Comparison of ENCODE assay signal across 1 cellular context in genomic region chr16:68448360-68448970, GRCh38.
TF ChIP-seq lines count a peak whose summit lies in the region.

SMPD3 (minus strand) TSS chr16:68448508; CDS start chr16:68372181, 76,327 bp downstream.

TF ChIP-seq in HepG2, 621 proteins besides CTCF, POLR2A, EP300 and RAD21 (continued from another document and continues in another):
- TF ChIP-seq, protein P1, sequence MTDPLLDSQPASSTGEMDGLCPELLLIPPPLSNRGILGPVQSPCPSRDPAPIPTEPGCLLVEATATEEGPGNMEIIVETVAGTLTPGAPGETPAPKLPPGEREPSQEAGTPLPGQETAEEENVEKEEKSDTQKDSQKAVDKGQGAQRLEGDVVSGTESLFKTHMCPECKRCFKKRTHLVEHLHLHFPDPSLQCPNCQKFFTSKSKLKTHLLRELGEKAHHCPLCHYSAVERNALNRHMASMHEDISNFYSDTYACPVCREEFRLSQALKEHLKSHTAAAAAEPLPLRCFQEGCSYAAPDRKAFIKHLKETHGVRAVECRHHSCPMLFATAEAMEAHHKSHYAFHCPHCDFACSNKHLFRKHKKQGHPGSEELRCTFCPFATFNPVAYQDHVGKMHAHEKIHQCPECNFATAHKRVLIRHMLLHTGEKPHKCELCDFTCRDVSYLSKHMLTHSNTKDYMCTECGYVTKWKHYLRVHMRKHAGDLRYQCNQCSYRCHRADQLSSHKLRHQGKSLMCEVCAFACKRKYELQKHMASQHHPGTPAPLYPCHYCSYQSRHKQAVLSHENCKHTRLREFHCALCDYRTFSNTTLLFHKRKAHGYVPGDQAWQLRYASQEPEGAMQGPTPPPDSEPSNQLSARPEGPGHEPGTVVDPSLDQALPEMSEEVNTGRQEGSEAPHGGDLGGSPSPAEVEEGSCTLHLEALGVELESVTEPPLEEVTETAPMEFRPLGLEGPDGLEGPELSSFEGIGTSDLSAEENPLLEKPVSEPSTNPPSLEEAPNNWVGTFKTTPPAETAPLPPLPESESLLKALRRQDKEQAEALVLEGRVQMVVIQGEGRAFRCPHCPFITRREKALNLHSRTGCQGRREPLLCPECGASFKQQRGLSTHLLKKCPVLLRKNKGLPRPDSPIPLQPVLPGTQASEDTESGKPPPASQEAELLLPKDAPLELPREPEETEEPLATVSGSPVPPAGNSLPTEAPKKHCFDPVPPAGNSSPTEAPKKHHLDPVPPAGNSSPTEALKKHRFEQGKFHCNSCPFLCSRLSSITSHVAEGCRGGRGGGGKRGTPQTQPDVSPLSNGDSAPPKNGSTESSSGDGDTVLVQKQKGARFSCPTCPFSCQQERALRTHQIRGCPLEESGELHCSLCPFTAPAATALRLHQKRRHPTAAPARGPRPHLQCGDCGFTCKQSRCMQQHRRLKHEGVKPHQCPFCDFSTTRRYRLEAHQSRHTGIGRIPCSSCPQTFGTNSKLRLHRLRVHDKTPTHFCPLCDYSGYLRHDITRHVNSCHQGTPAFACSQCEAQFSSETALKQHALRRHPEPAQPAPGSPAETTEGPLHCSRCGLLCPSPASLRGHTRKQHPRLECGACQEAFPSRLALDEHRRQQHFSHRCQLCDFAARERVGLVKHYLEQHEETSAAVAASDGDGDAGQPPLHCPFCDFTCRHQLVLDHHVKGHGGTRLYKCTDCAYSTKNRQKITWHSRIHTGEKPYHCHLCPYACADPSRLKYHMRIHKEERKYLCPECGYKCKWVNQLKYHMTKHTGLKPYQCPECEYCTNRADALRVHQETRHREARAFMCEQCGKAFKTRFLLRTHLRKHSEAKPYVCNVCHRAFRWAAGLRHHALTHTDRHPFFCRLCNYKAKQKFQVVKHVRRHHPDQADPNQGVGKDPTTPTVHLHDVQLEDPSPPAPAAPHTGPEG (CRISPR knock-in tag; IDR thresholded peaks at IDR 0.05): peak; percentile 92
- no peak; the same call in 1 of the 2 replicates for TF ChIP-seq SNAPC5 (CRISPR knock-in tag; IDR thresholded peaks at IDR 0.05; ENCODE audit: borderline replicate concordance)
- TF ChIP-seq ZNF598 (CRISPR knock-in tag; IDR thresholded peaks at IDR 0.05; ENCODE audit: borderline replicate concordance): no peak
- peak; percentile 80 for TF ChIP-seq CHD2 (IDR thresholded peaks at IDR 0.05; ENCODE audit: low read depth, low read length)
- TF ChIP-seq NFIC (IDR thresholded peaks at IDR 0.05; ENCODE audit: low read length): no peak
- TF ChIP-seq ARID3A (IDR thresholded peaks at IDR 0.05; ENCODE audit: low read depth, low read length): no peak
- TF ChIP-seq ZNF777 (CRISPR knock-in tag; IDR thresholded peaks at IDR 0.05): 0 out of 2 replicates have a peak, but pooled peaks have one; percentile 58
- TF ChIP-seq SP140L (CRISPR knock-in tag; IDR thresholded peaks at IDR 0.05; ENCODE audit: borderline replicate concordance): 0 out of 2 replicates have a peak, but pooled peaks have one; percentile 73
- TF ChIP-seq TEAD3 (CRISPR knock-in tag; optimal IDR thresholded peaks at IDR 0.05; ENCODE audit: borderline replicate concordance): peak; percentile 34
- TF ChIP-seq ZNF672 (CRISPR knock-in tag; IDR thresholded peaks at IDR 0.05): no peak
- TF ChIP-seq, protein P2, sequence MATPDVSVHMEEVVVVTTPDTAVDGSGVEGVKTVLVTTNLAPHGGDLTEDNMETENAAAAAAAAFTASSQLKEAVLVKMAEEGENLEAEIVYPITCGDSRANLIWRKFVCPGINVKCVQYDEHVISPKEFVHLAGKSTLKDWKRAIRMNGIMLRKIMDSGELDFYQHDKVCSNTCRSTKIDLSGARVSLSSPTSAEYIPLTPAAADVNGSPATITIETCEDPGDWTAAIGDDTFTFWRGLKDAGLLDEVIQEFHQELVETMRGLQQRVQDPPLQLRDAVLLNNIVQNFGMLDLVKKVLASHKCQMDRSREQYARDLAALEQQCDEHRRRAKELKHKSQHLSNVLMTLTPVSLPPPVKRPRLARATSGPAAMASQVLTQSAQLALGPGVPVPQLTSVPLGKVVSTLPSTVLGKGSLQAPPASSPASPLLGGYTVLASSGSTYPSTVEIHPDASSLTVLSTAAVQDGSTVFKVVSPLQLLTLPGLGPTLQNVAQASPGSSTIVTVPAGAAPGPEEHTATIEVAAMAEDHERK (CRISPR knock-in tag; IDR thresholded peaks at IDR 0.05; ENCODE audit: low read depth): peak; percentile 72
- TF ChIP-seq TARDBP (CRISPR knock-in tag; IDR thresholded peaks at IDR 0.05): peak; percentile 81
- peak; percentile 22; the same call in 1 of the 2 replicates for TF ChIP-seq TAF1 (CRISPR knock-in tag; IDR thresholded peaks at IDR 0.05)
- no peak for TF ChIP-seq JUNB (CRISPR knock-in tag; IDR thresholded peaks at IDR 0.05; ENCODE audit: borderline replicate concordance)
- no peak for TF ChIP-seq HNRNPUL1 (IDR thresholded peaks at IDR 0.05; ENCODE audit: low read depth, low read length)
- TF ChIP-seq JUN (CRISPR knock-in tag; IDR thresholded peaks at IDR 0.05): no peak
- no peak for TF ChIP-seq RCOR2 (CRISPR knock-in tag; IDR thresholded peaks at IDR 0.05)
- no peak for TF ChIP-seq CENPT (CRISPR knock-in tag; IDR thresholded peaks at IDR 0.05; ENCODE audit: low read depth)
- TF ChIP-seq GPBP1L1 (CRISPR knock-in tag; IDR thresholded peaks at IDR 0.05): no peak
- TF ChIP-seq PHF8 (CRISPR knock-in tag; IDR thresholded peaks at IDR 0.05): peak; percentile 52; the same call in 1 of the 2 replicates
- TF ChIP-seq ZNF446 (CRISPR knock-in tag; IDR thresholded peaks at IDR 0.05): peak; percentile 41; the same call in 1 of the 2 replicates
- no peak for TF ChIP-seq POLR2AphosphoS5 (IDR thresholded peaks at IDR 0.05; ENCODE audit: low read depth, low read length)
- peak; percentile 51 for TF ChIP-seq ZNF431 (CRISPR knock-in tag; IDR thresholded peaks at IDR 0.05; ENCODE audit: borderline replicate concordance, low read depth)
- TF ChIP-seq, protein P3, sequence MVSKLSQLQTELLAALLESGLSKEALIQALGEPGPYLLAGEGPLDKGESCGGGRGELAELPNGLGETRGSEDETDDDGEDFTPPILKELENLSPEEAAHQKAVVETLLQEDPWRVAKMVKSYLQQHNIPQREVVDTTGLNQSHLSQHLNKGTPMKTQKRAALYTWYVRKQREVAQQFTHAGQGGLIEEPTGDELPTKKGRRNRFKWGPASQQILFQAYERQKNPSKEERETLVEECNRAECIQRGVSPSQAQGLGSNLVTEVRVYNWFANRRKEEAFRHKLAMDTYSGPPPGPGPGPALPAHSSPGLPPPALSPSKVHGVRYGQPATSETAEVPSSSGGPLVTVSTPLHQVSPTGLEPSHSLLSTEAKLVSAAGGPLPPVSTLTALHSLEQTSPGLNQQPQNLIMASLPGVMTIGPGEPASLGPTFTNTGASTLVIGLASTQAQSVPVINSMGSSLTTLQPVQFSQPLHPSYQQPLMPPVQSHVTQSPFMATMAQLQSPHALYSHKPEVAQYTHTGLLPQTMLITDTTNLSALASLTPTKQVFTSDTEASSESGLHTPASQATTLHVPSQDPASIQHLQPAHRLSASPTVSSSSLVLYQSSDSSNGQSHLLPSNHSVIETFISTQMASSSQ (IDR thresholded peaks at IDR 0.05; ENCODE audit: low read depth): no peak
- TF ChIP-seq, protein P3 (CRISPR knock-in tag; IDR thresholded peaks at IDR 0.05; ENCODE audit: borderline replicate concordance): peak; percentile 61; the same call in 1 of the 2 replicates
- TF ChIP-seq SATB2 (CRISPR knock-in tag; IDR thresholded peaks at IDR 0.05): peak; percentile 82; the same call in 1 of the 2 replicates
- TF ChIP-seq ZNF441 (CRISPR knock-in tag; IDR thresholded peaks at IDR 0.05; ENCODE audit: borderline replicate concordance): peak; percentile 86; the same call in 1 of the 2 replicates
- no peak for TF ChIP-seq REXO4 (CRISPR knock-in tag; IDR thresholded peaks at IDR 0.05; ENCODE audit: borderline replicate concordance)
- peak; percentile 75 for TF ChIP-seq ZNF264 (CRISPR knock-in tag; IDR thresholded peaks at IDR 0.05)
- TF ChIP-seq ZNF678 (CRISPR knock-in tag; IDR thresholded peaks at IDR 0.05): peak; percentile 75; the same call in 1 of the 2 replicates
- TF ChIP-seq ZNF496 (CRISPR knock-in tag; IDR thresholded peaks at IDR 0.05; ENCODE audit: insufficient replicate concordance): no peak
- TF ChIP-seq KLF9 (CRISPR knock-in tag; IDR thresholded peaks at IDR 0.05; ENCODE audit: low read depth): 0 out of 2 replicates have a peak, but pooled peaks have one; percentile 67
- TF ChIP-seq ZNF101 (CRISPR knock-in tag; IDR thresholded peaks at IDR 0.05; ENCODE audit: borderline replicate concordance, low read depth): no peak
- TF ChIP-seq ARID2 (CRISPR knock-in tag; IDR thresholded peaks at IDR 0.05; ENCODE audit: borderline replicate concordance): peak; percentile 91
- peak; percentile 64 for TF ChIP-seq SPEN (CRISPR knock-in tag; IDR thresholded peaks at IDR 0.05; ENCODE audit: low read depth)
- TF ChIP-seq MIER3 (CRISPR knock-in tag; IDR thresholded peaks at IDR 0.05; ENCODE audit: borderline replicate concordance): peak; percentile 90; the same call in 1 of the 2 replicates
- TF ChIP-seq, protein P4, sequence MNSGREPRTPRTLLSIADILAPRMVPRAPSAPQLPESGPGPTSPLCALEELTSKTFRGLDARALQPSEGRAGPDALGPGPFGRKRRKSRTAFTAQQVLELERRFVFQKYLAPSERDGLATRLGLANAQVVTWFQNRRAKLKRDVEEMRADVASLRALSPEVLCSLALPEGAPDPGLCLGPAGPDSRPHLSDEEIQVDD (CRISPR knock-in tag; IDR thresholded peaks at IDR 0.05; ENCODE audit: borderline replicate concordance): peak; percentile 68; the same call in 1 of the 2 replicates
- TF ChIP-seq HNRNPK (IDR thresholded peaks at IDR 0.05; ENCODE audit: low read depth, low read length, poor library complexity, severe bottlenecking): no peak
- TF ChIP-seq KDM5A (IDR thresholded peaks at IDR 0.05; ENCODE audit: borderline replicate concordance, low read length): no peak
- TF ChIP-seq, protein P5, sequence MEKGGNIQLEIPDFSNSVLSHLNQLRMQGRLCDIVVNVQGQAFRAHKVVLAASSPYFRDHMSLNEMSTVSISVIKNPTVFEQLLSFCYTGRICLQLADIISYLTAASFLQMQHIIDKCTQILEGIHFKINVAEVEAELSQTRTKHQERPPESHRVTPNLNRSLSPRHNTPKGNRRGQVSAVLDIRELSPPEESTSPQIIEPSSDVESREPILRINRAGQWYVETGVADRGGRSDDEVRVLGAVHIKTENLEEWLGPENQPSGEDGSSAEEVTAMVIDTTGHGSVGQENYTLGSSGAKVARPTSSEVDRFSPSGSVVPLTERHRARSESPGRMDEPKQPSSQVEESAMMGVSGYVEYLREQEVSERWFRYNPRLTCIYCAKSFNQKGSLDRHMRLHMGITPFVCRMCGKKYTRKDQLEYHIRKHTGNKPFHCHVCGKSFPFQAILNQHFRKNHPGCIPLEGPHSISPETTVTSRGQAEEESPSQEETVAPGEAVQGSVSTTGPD (CRISPR knock-in tag; IDR thresholded peaks at IDR 0.05): no peak
- TF ChIP-seq, protein P6, sequence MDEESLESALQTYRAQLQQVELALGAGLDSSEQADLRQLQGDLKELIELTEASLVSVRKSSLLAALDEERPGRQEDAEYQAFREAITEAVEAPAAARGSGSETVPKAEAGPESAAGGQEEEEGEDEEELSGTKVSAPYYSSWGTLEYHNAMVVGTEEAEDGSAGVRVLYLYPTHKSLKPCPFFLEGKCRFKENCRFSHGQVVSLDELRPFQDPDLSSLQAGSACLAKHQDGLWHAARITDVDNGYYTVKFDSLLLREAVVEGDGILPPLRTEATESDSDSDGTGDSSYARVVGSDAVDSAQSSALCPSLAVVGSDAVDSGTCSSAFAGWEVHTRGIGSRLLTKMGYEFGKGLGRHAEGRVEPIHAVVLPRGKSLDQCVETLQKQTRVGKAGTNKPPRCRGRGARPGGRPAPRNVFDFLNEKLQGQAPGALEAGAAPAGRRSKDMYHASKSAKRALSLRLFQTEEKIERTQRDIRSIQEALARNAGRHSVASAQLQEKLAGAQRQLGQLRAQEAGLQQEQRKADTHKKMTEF (CRISPR knock-in tag; IDR thresholded peaks at IDR 0.05): peak; percentile 87
